Comparison of ENCODE assay signal across 16 cellular contexts in the genomic region with DNA sequence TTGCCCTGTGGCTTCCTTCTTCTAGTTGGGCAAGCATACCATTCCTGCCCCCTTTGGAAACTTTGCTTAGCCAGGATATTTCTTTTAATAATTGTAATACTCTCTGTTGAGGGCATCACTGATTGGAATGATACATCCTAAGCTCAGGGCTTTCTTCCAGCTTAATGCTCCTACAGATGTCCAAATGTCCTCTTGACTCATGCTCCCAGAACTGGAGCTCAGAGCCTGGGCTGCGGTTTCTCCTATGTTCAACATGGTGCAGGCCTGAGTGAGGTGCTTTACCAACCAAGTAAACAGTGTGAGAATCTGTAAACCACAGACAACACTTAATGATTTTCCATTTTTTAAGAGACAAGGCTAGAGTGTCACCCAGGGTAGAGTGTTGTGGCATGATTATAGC.
DNase-seq lines count a peak whose midpoint lies in the region; ATAC-seq and TF ChIP-seq lines count a peak whose summit lies in the region.
"Had no signal": no experiment of that assay in that cellular context is flagged by ENCODE, and none has a peak within 500 bp of the region (broad histone marks: within the 10 kb centered on the region; RNA-seq: fewer than 3 reads in every experiment).

No MANE protein-coding gene starts in this region.

- H3K9me3 ChIP-seq in GM23248 (ENCODE audit: low read depth) = no peaks in the 10 kb centered on the region

- H3K9me2 ChIP-seq in GM23248 (ENCODE audit: insufficient read depth) = no peaks in the 10 kb centered on the region

- H3K9me3 Mint-ChIP-seq in neural crest cell = no peaks in the 10 kb centered on the region
- H3K9me3 Mint-ChIP-seq: CD4-positive, alpha-beta T cell had no signal

- no peak for TF ChIP-seq CTCF in neural crest cell (conservative IDR thresholded peaks at IDR 0.05)

- no peaks in the 10 kb centered on the region for H3K36me3 ChIP-seq in GM23248 (ENCODE audit: low read depth)

- ATAC-seq in HG02798 (IDR thresholded peaks at IDR 0.05; ENCODE audit: poor library complexity, unreplicated experiment) (no peak), HG03108 (IDR thresholded peaks at IDR 0.05; ENCODE audit: unreplicated experiment) (no peak)
- ATAC-seq: HCT116, K562 had no signal

- no peaks in the 10 kb centered on the region for H4K20me1 ChIP-seq in GM23248 (ENCODE audit: insufficient read depth)

- no peak overlapping the region for H3K9ac ChIP-seq in GM23248

- no peaks in the 10 kb centered on the region for H3K36me3 Mint-ChIP-seq in neural crest cell (ENCODE audit: low read depth)

- H3K27me3 Mint-ChIP-seq in neural crest cell (ENCODE audit: low read depth) = no peaks in the 10 kb centered on the region
- H3K27me3 Mint-ChIP-seq: B cell; CD4-positive, alpha-beta T cell had no signal

- WGBS in GM23248 (ENCODE audit: low coverage in 1 of 2, low lambda C conversion rate in 2 of 2, missing lambda C conversion rate in 2 of 2), 2 experiments = 54 to 57% methylated on average over 1 of the region's 1 CpG

- H3K27ac ChIP-seq in GM23248 = peak overlapping the region; percentile 52
- H3K27ac ChIP-seq: HL-60 had no signal

- peaks cover 19% of the 10 kb centered on the region for H3K4me1 Mint-ChIP-seq in neural crest cell

- in situ Hi-C loops in GM23248 (cut with MboI) = no loop called here

- H2AFZ ChIP-seq in GM23248 = no peak overlapping the region

- H3K4me3 Mint-ChIP-seq in neural crest cell = no peak overlapping the region
- H3K4me3 Mint-ChIP-seq: CD4-positive, alpha-beta T cell had no signal

- peak overlapping the region; percentile 39 for H3K27ac Mint-ChIP-seq in neural crest cell (ENCODE audit: unreplicated experiment)
- H3K27ac Mint-ChIP-seq: B cell; CD4-positive, alpha-beta T cell had no signal

- peaks cover 24% of the 10 kb centered on the region for H3F3A ChIP-seq in GM23248 (ENCODE audit: insufficient read depth)

- peaks cover 92% of the 10 kb centered on the region for H3K79me2 ChIP-seq in GM23248 (ENCODE audit: insufficient read depth)

- DNase-seq in AG20443 (ENCODE audit: low spot score) (peak; percentile 31), GM23248 (peak; percentile 87), amniotic epithelial cell (ENCODE audit: low read depth) (peak; percentile 80), neural crest cell (ENCODE audit: low read depth, low spot score) (no peak)
- DNase-seq in effector CD4-positive, alpha-beta T cell = no peak
- DNase-seq: C1 segment of cervical spinal cord; Calu3; CD4-positive, alpha-beta T cell; DMS 273 treated with DMSO at 0.1 percent for 48 hours; Karpas-422 had no signal

- no peak overlapping the region for H3K4me2 ChIP-seq in GM23248 (ENCODE audit: unreplicated experiment)

- H3K4me1 ChIP-seq in GM23248 (ENCODE audit: insufficient read depth) = peaks cover 27% of the 10 kb centered on the region

- no peaks in the 10 kb centered on the region for H3K27me3 ChIP-seq in GM23248 (replicated peaks; ENCODE audit: insufficient read depth)

- no peak overlapping the region for H3K4me3 ChIP-seq in GM23248
- H3K4me3 ChIP-seq: K562 had no signal

Comparison
In these comparisons a context has a peak if more than half of its experiments do, and no peak if none do; other contexts are left out.
1. DNase-seq: peak in AG20443 (single experiment), GM23248 (single experiment) and amniotic epithelial cell (single experiment); none in neural crest cell (single experiment) and effector CD4-positive, alpha-beta T cell (single experiment).